1 cellular context compared by ENCODE assay signal in the genomic region with DNA sequence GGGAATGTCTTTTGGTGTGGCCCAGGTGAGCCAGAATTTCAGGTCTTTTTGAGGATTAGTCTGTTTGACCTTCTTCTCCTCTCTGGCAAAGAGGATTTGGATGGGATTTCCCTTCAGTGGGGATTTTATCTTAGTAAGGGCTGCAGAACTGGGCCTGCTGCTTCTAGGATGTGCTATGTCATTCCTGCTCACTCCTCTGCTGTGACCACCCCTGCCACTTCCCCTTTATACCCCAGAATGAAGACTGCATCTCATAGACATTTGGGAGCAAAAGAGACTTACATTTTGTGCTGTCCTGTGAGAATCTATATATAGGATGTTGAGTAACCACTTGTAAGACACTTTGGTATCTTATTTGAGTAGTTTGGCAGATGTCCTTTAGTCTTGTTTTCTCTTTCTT.
TF ChIP-seq lines count a peak whose summit lies in the region.

No MANE protein-coding gene starts in this region.

TF ChIP-seq in HepG2, 621 proteins besides CTCF, POLR2A, EP300 and RAD21 (continued from another document):
- TF ChIP-seq, protein P1, sequence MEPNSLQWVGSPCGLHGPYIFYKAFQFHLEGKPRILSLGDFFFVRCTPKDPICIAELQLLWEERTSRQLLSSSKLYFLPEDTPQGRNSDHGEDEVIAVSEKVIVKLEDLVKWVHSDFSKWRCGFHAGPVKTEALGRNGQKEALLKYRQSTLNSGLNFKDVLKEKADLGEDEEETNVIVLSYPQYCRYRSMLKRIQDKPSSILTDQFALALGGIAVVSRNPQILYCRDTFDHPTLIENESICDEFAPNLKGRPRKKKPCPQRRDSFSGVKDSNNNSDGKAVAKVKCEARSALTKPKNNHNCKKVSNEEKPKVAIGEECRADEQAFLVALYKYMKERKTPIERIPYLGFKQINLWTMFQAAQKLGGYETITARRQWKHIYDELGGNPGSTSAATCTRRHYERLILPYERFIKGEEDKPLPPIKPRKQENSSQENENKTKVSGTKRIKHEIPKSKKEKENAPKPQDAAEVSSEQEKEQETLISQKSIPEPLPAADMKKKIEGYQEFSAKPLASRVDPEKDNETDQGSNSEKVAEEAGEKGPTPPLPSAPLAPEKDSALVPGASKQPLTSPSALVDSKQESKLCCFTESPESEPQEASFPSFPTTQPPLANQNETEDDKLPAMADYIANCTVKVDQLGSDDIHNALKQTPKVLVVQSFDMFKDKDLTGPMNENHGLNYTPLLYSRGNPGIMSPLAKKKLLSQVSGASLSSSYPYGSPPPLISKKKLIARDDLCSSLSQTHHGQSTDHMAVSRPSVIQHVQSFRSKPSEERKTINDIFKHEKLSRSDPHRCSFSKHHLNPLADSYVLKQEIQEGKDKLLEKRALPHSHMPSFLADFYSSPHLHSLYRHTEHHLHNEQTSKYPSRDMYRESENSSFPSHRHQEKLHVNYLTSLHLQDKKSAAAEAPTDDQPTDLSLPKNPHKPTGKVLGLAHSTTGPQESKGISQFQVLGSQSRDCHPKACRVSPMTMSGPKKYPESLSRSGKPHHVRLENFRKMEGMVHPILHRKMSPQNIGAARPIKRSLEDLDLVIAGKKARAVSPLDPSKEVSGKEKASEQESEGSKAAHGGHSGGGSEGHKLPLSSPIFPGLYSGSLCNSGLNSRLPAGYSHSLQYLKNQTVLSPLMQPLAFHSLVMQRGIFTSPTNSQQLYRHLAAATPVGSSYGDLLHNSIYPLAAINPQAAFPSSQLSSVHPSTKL (CRISPR knock-in tag; IDR thresholded peaks at IDR 0.05): no peak
- TF ChIP-seq ZNF10 (CRISPR knock-in tag; IDR thresholded peaks at IDR 0.05; ENCODE audit: borderline replicate concordance, low read depth) (no peak), ZNF143 (CRISPR knock-in tag; IDR thresholded peaks at IDR 0.05) (no peak), SAP130 (CRISPR knock-in tag; IDR thresholded peaks at IDR 0.05; ENCODE audit: low read depth) (no peak)
